ENCODE assay signal across 8 cellular contexts in the genomic region with DNA sequence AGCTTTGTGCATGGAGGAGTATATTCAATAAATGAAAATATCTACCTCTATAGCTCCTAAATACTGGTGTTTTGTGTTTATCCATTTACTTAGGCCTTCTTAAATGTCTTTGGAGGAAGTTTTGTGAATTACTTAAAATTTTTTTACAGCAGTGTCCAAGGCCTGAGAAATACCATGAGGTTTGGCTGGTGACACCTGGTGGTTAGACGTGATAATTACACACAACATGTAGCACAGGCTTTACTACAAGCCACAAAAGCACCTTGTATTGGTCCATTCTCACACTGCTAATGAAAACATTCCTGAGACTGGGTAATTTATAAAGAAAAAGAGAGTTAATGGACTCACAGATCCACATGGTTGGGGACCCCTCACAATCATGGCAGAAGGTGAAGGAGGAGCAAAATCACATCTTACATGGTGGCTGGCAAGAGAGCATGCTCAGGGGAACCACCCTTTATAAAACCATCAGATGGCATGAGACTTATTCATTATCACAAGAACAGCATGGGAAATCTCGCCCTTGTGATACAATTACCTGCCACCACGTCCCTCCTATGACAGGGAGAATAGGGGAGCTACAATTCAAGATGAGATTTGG. TPM values are rescaled to one million over a fixed set of nuclear protein-coding genes. Genes with fewer than 3 reads are reported as not detected.
A peak's percentile ranks its signal among the peaks of the same experiment; 100 is the strongest.
DNase-seq lines count a peak whose midpoint lies in the region; ATAC-seq, FAIRE-seq and TF ChIP-seq lines count a peak whose summit lies in the region.

No MANE protein-coding gene starts in this region.

- no peaks in the 10 kb centered on the region for H3K27me3 ChIP-seq in parathyroid adenoma (ENCODE audit: control insufficient read depth, insufficient read depth, low read length)

- H3K4me1 ChIP-seq in parathyroid adenoma, result no peaks in the 10 kb centered on the region

- no peak overlapping the region for H3K27ac ChIP-seq in parathyroid adenoma

- no peaks in the 10 kb centered on the region for H3K9me3 ChIP-seq in parathyroid adenoma (ENCODE audit: control insufficient read depth, low read length)

- no peaks in the 10 kb centered on the region for H3K4me1 Mint-ChIP-seq in activated T-cell treated with anti-CD3 and anti-CD28 coated beads, Interleukin-2, amount 50 U/mL, for 72 hours (ENCODE audit: low read depth)

- no peaks in the 10 kb centered on the region for H3K36me3 Mint-ChIP-seq in activated T-cell treated with anti-CD3 and anti-CD28 coated beads, Interleukin-2, amount 50 U/mL, for 72 hours (ENCODE audit: insufficient read depth in 2 of 2)

- H3K27ac Mint-ChIP-seq in activated T-cell treated with anti-CD3 and anti-CD28 coated beads, Interleukin-2, amount 50 U/mL, for 72 hours, result no peak overlapping the region

- DNase-seq in DMS114 treated with DMSO at 0.1 percent for 48 hours (lab: John Stamatoyannopoulos, UW; ENCODE audit: unreplicated experiment), result peak; percentile 30
- DNase-seq in NCI-H526 treated with DMSO at 0.1 percent for 48 hours (lab: John Stamatoyannopoulos, UW), result peak; percentile 58
- peak; percentile 39 to 55 for DNase-seq in activated T-cell treated with anti-CD3 and anti-CD28 coated beads, Interleukin-2, amount 50 U/mL, for 72 hours
- peak; percentile 4 to 20 for DNase-seq in frontal cortex (ENCODE audit: low spot score in 2 of 2)
- no peak for DNase-seq in NK-92 treated with Interleukin-12 subunit alpha and Interleukin-12 subunit beta, amount 100 ng/mL, for 24 hours (lab: John Stamatoyannopoulos, UW)

- H3K27me3 Mint-ChIP-seq in activated T-cell treated with anti-CD3 and anti-CD28 coated beads, Interleukin-2, amount 50 U/mL, for 72 hours (ENCODE audit: low read depth), result peaks cover 28% of the 10 kb centered on the region

- no peaks in the 10 kb centered on the region for H3K36me3 ChIP-seq in parathyroid adenoma (ENCODE audit: control insufficient read depth, insufficient read depth, low read length)

- H3K9me3 Mint-ChIP-seq in activated T-cell treated with anti-CD3 and anti-CD28 coated beads, Interleukin-2, amount 50 U/mL, for 72 hours, result peaks cover 0 to 1% of the 10 kb centered on the region in 2 donors

- ATAC-seq in GM19328 (IDR thresholded peaks at IDR 0.05; ENCODE audit: unreplicated experiment), result peak; percentile 77
- ATAC-seq in HG03280 (IDR thresholded peaks at IDR 0.05; ENCODE audit: unreplicated experiment), result peak; percentile 92
- ATAC-seq in activated T-cell treated with anti-CD3 and anti-CD28 coated beads, Interleukin-2, amount 50 U/mL, for 72 hours (replicated peaks in 1 of 2), result peak; percentile 67 to 69

- peak; percentile 37 for FAIRE-seq in frontal cortex (lab: Jason Lieb, UNC)

- H3K4me3 Mint-ChIP-seq in activated T-cell treated with anti-CD3 and anti-CD28 coated beads, Interleukin-2, amount 50 U/mL, for 72 hours, result no peak overlapping the region

- no peak overlapping the region for H2AFZ ChIP-seq in parathyroid adenoma

- H3K79me2 ChIP-seq in parathyroid adenoma, result no peaks in the 10 kb centered on the region

- H3K4me2 ChIP-seq in parathyroid adenoma (ENCODE audit: low read length), result no peak overlapping the region

- TF ChIP-seq CTCF in parathyroid adenoma (IDR thresholded peaks at IDR 0.05), result peak; percentile 74

- H3K4me3 ChIP-seq in parathyroid adenoma (ENCODE audit: low read depth, low read length), result no peak overlapping the region

- no peak overlapping the region for H3K9ac ChIP-seq in parathyroid adenoma

RNA-seq across cellular contexts. Expression of a gene that starts 20.6 kb away (rescaled TPM):
- total RNA-seq in activated T-cell treated with anti-CD3 and anti-CD28 coated beads, Interleukin-2, amount 50 U/mL, for 72 hours, result 1 to 10 TPM in 1 of 2 donors, under 1 TPM in 1; 0.48 to 1.8 TPM
- not detected for total RNA-seq in frontal cortex

RNA-seq across cellular contexts. Expression of a gene that starts 59.4 kb away (rescaled TPM):
- total RNA-seq in activated T-cell treated with anti-CD3 and anti-CD28 coated beads, Interleukin-2, amount 50 U/mL, for 72 hours, result not detected
- total RNA-seq in frontal cortex, result not detected
